In genomic region chr11:112588252-112588668, GRCh38 we compare ENCODE assay signal across 8 cellular contexts.
DNase-seq lines count a peak whose midpoint lies in the region; ATAC-seq and TF ChIP-seq lines count a peak whose summit lies in the region.

No MANE protein-coding gene starts in this region.

- H3K27me3 ChIP-seq in HCT116 (ENCODE audit: insufficient read depth, low read length) (0 out of 2 replicates have a peak, but pooled peaks cover 4% of the 10 kb centered on the region), body of pancreas (no peaks in the 10 kb centered on the region), iPS DF 6.9 (ENCODE audit: control insufficient read depth, insufficient read depth, low read length) (no peaks in the 10 kb centered on the region), smooth muscle cell (ENCODE audit: low read depth) (no peaks in the 10 kb centered on the region)

- H4K20me1 ChIP-seq in HCT116 (ENCODE audit: insufficient read depth) (no peaks in the 10 kb centered on the region), smooth muscle cell (ENCODE audit: low read depth) (no peaks in the 10 kb centered on the region)

- H3K36me3 ChIP-seq in HCT116 (ENCODE audit: control insufficient read depth in 1 of 2, insufficient read depth in 2 of 2, low read length in 2 of 2) (no peaks in the 10 kb centered on the region), body of pancreas (replicated peaks in 1 of 2; ENCODE audit: insufficient read depth in 1 of 2, low read depth in 2 of 2) (no peaks in the 10 kb centered on the region), iPS DF 6.9 (ENCODE audit: control insufficient read depth, insufficient read depth, low read length) (no peaks in the 10 kb centered on the region), smooth muscle cell (ENCODE audit: low read depth) (no peaks in the 10 kb centered on the region)

- H3K27ac ChIP-seq in HCT116 (ENCODE audit: low read depth, low read length) (no peak overlapping the region), body of pancreas (no peak overlapping the region), iPS DF 6.9 (ENCODE audit: low read length) (no peak overlapping the region), smooth muscle cell (ENCODE audit: low read depth) (no peak overlapping the region)

- WGBS in body of pancreas, 2 donors = 19 to 20% methylated on average over 5 of the region's 5 CpGs
- no CpG with 5 or more reads among the region's 5 CpGs for WGBS in iPS DF 6.9 (ENCODE audit: insufficient coverage, insufficient read length)
- WGBS in smooth muscle cell (ENCODE audit: low lambda C conversion rate) = 7% methylated on average over 5 of the region's 5 CpGs

- peak; percentile 93 for TF ChIP-seq RAD21 in HCT116 (IDR thresholded peaks at IDR 0.05; ENCODE audit: low read depth)

- H2AFZ ChIP-seq in HCT116 (ENCODE audit: low read depth, low read length, poor library complexity, severe bottlenecking) (peak overlapping the region; percentile 93), smooth muscle cell (ENCODE audit: low read depth) (peak overlapping the region; percentile 63)

- H3K9me3 ChIP-seq in HCT116 (ENCODE audit: control insufficient read depth in 1 of 2, insufficient read depth in 1 of 2, low read depth in 1 of 2, low read length in 2 of 2) = no peaks in the 10 kb centered on the region
- H3K9me3 ChIP-seq in body of pancreas = no peaks in the 10 kb centered on the region
- H3K9me3 ChIP-seq in iPS DF 6.9 (ENCODE audit: control insufficient read depth, insufficient read depth, low read length) = no peaks in the 10 kb centered on the region
- no peaks in the 10 kb centered on the region for H3K9me3 ChIP-seq in smooth muscle cell (replicated peaks; ENCODE audit: low read depth)

- no peak for TF ChIP-seq POLR2A in HCT116 (IDR thresholded peaks at IDR 0.05; ENCODE audit: borderline replicate concordance, extremely low read depth, insufficient read depth, insufficient read length)
- TF ChIP-seq POLR2A in body of pancreas (IDR thresholded peaks at IDR 0.05) = no peak

- H3K9ac ChIP-seq in HCT116 (ENCODE audit: low read length) = no peak overlapping the region
- H3K9ac ChIP-seq in smooth muscle cell (ENCODE audit: low read depth) = no peak overlapping the region

- no TSS peak for BruUV-seq in HCT116 (replicated peaks; lab: Mats Ljungman, UMichigan)

- RAD21 ChIA-PET in HCT116 (lab: Charles Lee; ENCODE audit: low non-redundant PET in 1 of 2, low total read pairs in 2 of 2, uncharacterized antibody in 2 of 2, unreplicated experiment in 2 of 2) = interaction anchor here (0.7 to 1.6 kb wide), 7 partner anchors 202 to 701 kb away, joined by 3 to 11 read pairs (median 6); no protein-coding TSS in a partner anchor

- peak; percentile 75 for DNase-seq in DMS153 (lab: John Stamatoyannopoulos, UW)
- peak; percentile 83 for DNase-seq in HCT116 (ENCODE audit: low read depth, low spot score)
- peak; percentile 55 for DNase-seq in NCI-H1694 (lab: John Stamatoyannopoulos, UW)
- DNase-seq in SW480 (ENCODE audit: low spot score) = peak; percentile 90
- peak; percentile 49 to 76 (median 66) for DNase-seq in body of pancreas
- DNase-seq in iPS DF 6.9 (ENCODE audit: low read depth, low spot score) = peak; percentile 55
- DNase-seq in smooth muscle cell (lab: John Stamatoyannopoulos, UW; ENCODE audit: unreplicated experiment) = no peak

- TF ChIP-seq CTCF in HCT116 (IDR thresholded peaks at IDR 0.05 in 2 of 3, conservative IDR thresholded peaks at IDR 0.05 in 1 of 3; ENCODE audit: borderline replicate concordance in 1 of 3, insufficient read depth in 1 of 3, low read depth in 2 of 3, low read length in 2 of 3) = peak; percentile 64 to 85 (median 81)
- TF ChIP-seq CTCF in body of pancreas (IDR thresholded peaks at IDR 0.05) = peak; percentile 40 to 76 (median 68)
- peak; percentile 68 for TF ChIP-seq CTCF in smooth muscle cell (IDR thresholded peaks at IDR 0.05; ENCODE audit: borderline replicate concordance, insufficient read depth, poor library complexity, severe bottlenecking)

- H3K4me2 ChIP-seq in HCT116 (ENCODE audit: low read length) = no peak overlapping the region
- peak overlapping the region; percentile 75 for H3K4me2 ChIP-seq in smooth muscle cell

- H3K79me2 ChIP-seq in HCT116 (ENCODE audit: insufficient read depth, low read length) (no peaks in the 10 kb centered on the region), smooth muscle cell (ENCODE audit: low read depth) (no peaks in the 10 kb centered on the region)

- intact Hi-C loops in HCT116 (cut with micrococcal nuclease) = loop anchor here (1.0 to 2.0 kb wide), 4 partner anchors 207 to 701 kb away; no protein-coding TSS in a partner anchor
- intact Hi-C loops in body of pancreas (cut with DNase I) = loop anchor here (5.0 to 10.0 kb wide), 2 partner anchors 527 to 699 kb away; no protein-coding TSS in a partner anchor

- peak; percentile 94 for ATAC-seq in HCT116
- ATAC-seq in body of pancreas = peak; percentile 92
- no peak for ATAC-seq in HG02884 (IDR thresholded peaks at IDR 0.05; ENCODE audit: unreplicated experiment)

- POLR2A ChIA-PET in HCT116 (lab: Charles Lee) = interaction anchor here (0.8 kb wide), 1 partner anchor 207 kb away, joined by 3 read pairs; no protein-coding TSS in a partner anchor

- H3K4me3 ChIP-seq in HCT116 (replicated peaks in 1 of 2; ENCODE audit: low read depth in 1 of 2, low read length in 2 of 2) (no peak overlapping the region), body of pancreas (no peak overlapping the region), iPS DF 6.9 (ENCODE audit: low read length) (no peak overlapping the region), smooth muscle cell (no peak overlapping the region)

- peaks cover 4% of the 10 kb centered on the region for H3F3A ChIP-seq in smooth muscle cell (ENCODE audit: low read depth)

- no peaks in the 10 kb centered on the region for H3K9me2 ChIP-seq in HCT116 (ENCODE audit: insufficient read depth)

- H3K4me1 ChIP-seq in HCT116 (ENCODE audit: control insufficient read depth in 1 of 2, insufficient read depth in 2 of 2, low read length in 2 of 2) (no peaks in the 10 kb centered on the region), body of pancreas (no peaks in the 10 kb centered on the region), iPS DF 6.9 (ENCODE audit: control insufficient read depth, insufficient read depth, low read length) (peaks cover 3% of the 10 kb centered on the region; the same call in 1 of the 2 replicates), smooth muscle cell (ENCODE audit: low read depth) (peaks cover 9% of the 10 kb centered on the region)

- CTCF ChIA-PET in HCT116 (lab: Charles Lee) = interaction anchor here (0.6 to 3.0 kb wide), 33 partner anchors 9 to 701 kb away, joined by 3 to 70 read pairs (median 3); no protein-coding TSS in a partner anchor

TF ChIP-seq in HCT116, 20 proteins besides CTCF, POLR2A, EP300 and RAD21:
- TF ChIP-seq EZH2 (IDR thresholded peaks at IDR 0.05) (no peak), TCF7L2 (IDR thresholded peaks at IDR 0.05; ENCODE audit: borderline replicate concordance, extremely low read depth, insufficient read depth, insufficient read length) (peak; percentile 31), FOSL1 (IDR thresholded peaks at IDR 0.05; ENCODE audit: low read depth) (no peak), ELF1 (IDR thresholded peaks at IDR 0.05; ENCODE audit: borderline replicate concordance, low read depth) (no peak), CBX3 (IDR thresholded peaks at IDR 0.05; ENCODE audit: low read depth) (no peak)
